13 cellular contexts compared by ENCODE assay signal in genomic region chr9:89413963-89414638, GRCh38.
DNase-seq lines count a peak whose midpoint lies in the region; ATAC-seq and TF ChIP-seq lines count a peak whose summit lies in the region.
"Had no signal": no experiment of that assay in that cellular context is flagged by ENCODE, and none has a peak within 500 bp of the region (broad histone marks: within the 10 kb centered on the region; RNA-seq: fewer than 3 reads in every experiment).

No MANE protein-coding gene starts in this region.

- H3K9me3 Mint-ChIP-seq in activated CD4-positive, alpha-beta T cell treated with anti-CD3 and anti-CD28 coated beads, Interleukin-2, amount 10 ng/mL, durations not matched to agents 7 days and 5 days = no peaks in the 10 kb centered on the region
- H3K9me3 Mint-ChIP-seq in activated naive CD8-positive, alpha-beta T cell treated with anti-CD3 and anti-CD28 coated beads, Interleukin-2, amount 50 U/mL, for 24 hours = peaks cover 10% of the 10 kb centered on the region
- H3K9me3 Mint-ChIP-seq in activated T-helper 17 cell treated with anti-CD3 and anti-CD28 coated beads, Interleukin-2, amount 50 U/mL, for 72 hours = no peaks in the 10 kb centered on the region

- no peaks in the 10 kb centered on the region for H3K27me3 Mint-ChIP-seq in activated CD4-positive, alpha-beta T cell treated with anti-CD3 and anti-CD28 coated beads, Interleukin-2, amount 10 ng/mL, durations not matched to agents 7 days and 5 days
- H3K27me3 Mint-ChIP-seq in activated naive CD8-positive, alpha-beta T cell treated with anti-CD3 and anti-CD28 coated beads, Interleukin-2, amount 50 U/mL, for 24 hours = no peaks in the 10 kb centered on the region
- no peaks in the 10 kb centered on the region for H3K27me3 Mint-ChIP-seq in activated T-helper 17 cell treated with anti-CD3 and anti-CD28 coated beads, Interleukin-2, amount 50 U/mL, for 72 hours

- no peak for TF ChIP-seq CTCF in psoas muscle (IDR thresholded peaks at IDR 0.05)

- no peaks in the 10 kb centered on the region for H3K27me3 ChIP-seq in psoas muscle (ENCODE audit: insufficient read depth in 3 of 3, low read length in 2 of 3)
- H3K27me3 ChIP-seq: ascending aorta had no signal

- no peaks in the 10 kb centered on the region for H3K36me3 ChIP-seq in psoas muscle (ENCODE audit: insufficient read depth in 1 of 2, low read depth in 1 of 2)
- H3K36me3 ChIP-seq: ascending aorta had no signal

- peak overlapping the region; percentile 77 for H3K27ac ChIP-seq in psoas muscle
- H3K27ac ChIP-seq: ascending aorta, coronary artery had no signal

- peaks cover 89% of the 10 kb centered on the region for H3K4me1 Mint-ChIP-seq in activated CD4-positive, alpha-beta T cell treated with anti-CD3 and anti-CD28 coated beads, Interleukin-2, amount 10 ng/mL, durations not matched to agents 7 days and 5 days
- peaks cover 95% of the 10 kb centered on the region for H3K4me1 Mint-ChIP-seq in activated naive CD8-positive, alpha-beta T cell treated with anti-CD3 and anti-CD28 coated beads, Interleukin-2, amount 50 U/mL, for 24 hours
- peaks cover 61% of the 10 kb centered on the region for H3K4me1 Mint-ChIP-seq in activated T-helper 17 cell treated with anti-CD3 and anti-CD28 coated beads, Interleukin-2, amount 50 U/mL, for 72 hours

- POLR2A ChIA-PET in activated CD4-positive, alpha-beta T cell treated with anti-CD3 and anti-CD28 coated beads, Interleukin-2, amount 10 ng/mL, durations not matched to agents 7 days and 5 days (lab: Charles Lee) = interaction anchor here (0.6 kb wide), 1 partner anchor 131 kb away, joined by 3 read pairs; no protein-coding TSS in a partner anchor

- no peak overlapping the region for H3K4me3 ChIP-seq in psoas muscle
- H3K4me3 ChIP-seq: ascending aorta, coronary artery had no signal

- no peak for ATAC-seq in activated naive CD8-positive, alpha-beta T cell treated with anti-CD3 and anti-CD28 coated beads, Interleukin-2, amount 50 U/mL, for 24 hours
- peak; percentile 96 to 98 (median 96) for ATAC-seq in psoas muscle
- ATAC-seq in activated T-helper 17 cell treated with anti-CD3 and anti-CD28 coated beads, Interleukin-2, amount 50 U/mL, for 72 hours (replicated peaks) = no peak
- ATAC-seq: activated CD4-positive, CD25-positive, alpha-beta regulatory T cell treated with anti-CD3 and anti-CD28 coated beads, Interleukin-2, amount 50 U/mL, for 24 hours had no signal

- H3K36me3 Mint-ChIP-seq in activated CD4-positive, alpha-beta T cell treated with anti-CD3 and anti-CD28 coated beads, Interleukin-2, amount 10 ng/mL, durations not matched to agents 7 days and 5 days (ENCODE audit: low read depth) = peaks cover 90% of the 10 kb centered on the region
- H3K36me3 Mint-ChIP-seq in activated naive CD8-positive, alpha-beta T cell treated with anti-CD3 and anti-CD28 coated beads, Interleukin-2, amount 50 U/mL, for 24 hours (ENCODE audit: low read depth) = peaks cover 76% of the 10 kb centered on the region
- H3K36me3 Mint-ChIP-seq in activated T-helper 17 cell treated with anti-CD3 and anti-CD28 coated beads, Interleukin-2, amount 50 U/mL, for 72 hours (ENCODE audit: low read depth) = peaks cover 98% of the 10 kb centered on the region

- DNase-seq in activated CD4-positive, alpha-beta T cell treated with anti-CD3 and anti-CD28 coated beads, Interleukin-2, amount 10 ng/mL, durations not matched to agents 7 days and 5 days = no peak
- DNase-seq in activated CD4-positive, alpha-beta T cell treated with anti-CD3 and anti-CD28 coated beads for 48 hours = no peak
- DNase-seq in NCI-H2196 (lab: John Stamatoyannopoulos, UW; ENCODE audit: unreplicated experiment) (peak; percentile 58), psoas muscle (peak; percentile 74 to 92), amygdala (lab: John Stamatoyannopoulos, UW) (no peak)
- DNase-seq in activated naive CD8-positive, alpha-beta T cell treated with anti-CD3 and anti-CD28 coated beads, Interleukin-2, amount 50 U/mL, for 24 hours = no peak
- no peak for DNase-seq in stimulated activated CD4-positive, alpha-beta T cell treated with anti-CD3 and anti-CD28 coated beads, Interleukin-4, amount 100 ng/mL, for 24 hours
- DNase-seq: activated T-cell treated with anti-CD3 and anti-CD28 coated beads, Interleukin-2, amount 50 U/mL, for 1 hour had no signal

- CTCF ChIA-PET in activated CD4-positive, alpha-beta T cell treated with anti-CD3 and anti-CD28 coated beads, Interleukin-2, amount 10 ng/mL, durations not matched to agents 7 days and 5 days (lab: Charles Lee) = interaction anchor here (1.1 kb wide), 1 partner anchor 16 kb away, joined by 3 read pairs; no protein-coding TSS in a partner anchor

- intact Hi-C loops in psoas muscle (cut with DNase I) = loop anchor here (10.0 kb wide), 1 partner anchor 131 kb away; no protein-coding TSS in a partner anchor

- peak overlapping the region; percentile 22 for H3K27ac Mint-ChIP-seq in activated CD4-positive, alpha-beta T cell treated with anti-CD3 and anti-CD28 coated beads, Interleukin-2, amount 10 ng/mL, durations not matched to agents 7 days and 5 days
- H3K27ac Mint-ChIP-seq in activated naive CD8-positive, alpha-beta T cell treated with anti-CD3 and anti-CD28 coated beads, Interleukin-2, amount 50 U/mL, for 24 hours = peak overlapping the region; percentile 67
- H3K27ac Mint-ChIP-seq in activated T-helper 17 cell treated with anti-CD3 and anti-CD28 coated beads, Interleukin-2, amount 50 U/mL, for 72 hours = no peak overlapping the region
- H3K27ac Mint-ChIP-seq: nephron had no signal

- 28 to 44% (median 37%) methylated on average over 4 of the region's 4 CpGs for WGBS in psoas muscle, 3 donors

- H3K9me3 ChIP-seq in psoas muscle = no peaks in the 10 kb centered on the region
- H3K9me3 ChIP-seq: ascending aorta had no signal

- H3K4me3 Mint-ChIP-seq in activated CD4-positive, alpha-beta T cell treated with anti-CD3 and anti-CD28 coated beads, Interleukin-2, amount 10 ng/mL, durations not matched to agents 7 days and 5 days = no peak overlapping the region
- H3K4me3 Mint-ChIP-seq in activated naive CD8-positive, alpha-beta T cell treated with anti-CD3 and anti-CD28 coated beads, Interleukin-2, amount 50 U/mL, for 24 hours = no peak overlapping the region
- H3K4me3 Mint-ChIP-seq in activated T-helper 17 cell treated with anti-CD3 and anti-CD28 coated beads, Interleukin-2, amount 50 U/mL, for 72 hours = no peak overlapping the region
- H3K4me3 Mint-ChIP-seq: nephron had no signal

- peaks cover 54% of the 10 kb centered on the region for H3K4me1 ChIP-seq in psoas muscle
- H3K4me1 ChIP-seq: ascending aorta had no signal

Comparison
In these comparisons a context has a peak if more than half of its experiments do, and no peak if none do; other contexts are left out.
1. DNase-seq: peak in NCI-H2196 (single experiment) and psoas muscle (2 of 2); none in activated CD4-positive, alpha-beta T cell treated with anti-CD3 and anti-CD28 coated beads, Interleukin-2, amount 10 ng/mL, durations not matched to agents 7 days and 5 days (single experiment), activated CD4-positive, alpha-beta T cell treated with anti-CD3 and anti-CD28 coated beads for 48 hours (single experiment), activated naive CD8-positive, alpha-beta T cell treated with anti-CD3 and anti-CD28 coated beads, Interleukin-2, amount 50 U/mL, for 24 hours (single experiment), stimulated activated CD4-positive, alpha-beta T cell treated with anti-CD3 and anti-CD28 coated beads, Interleukin-4, amount 100 ng/mL, for 24 hours (single experiment) and amygdala (0 of 56).
2. ATAC-seq: peak in psoas muscle (4 of 4); none in activated naive CD8-positive, alpha-beta T cell treated with anti-CD3 and anti-CD28 coated beads, Interleukin-2, amount 50 U/mL, for 24 hours (single experiment) and activated T-helper 17 cell treated with anti-CD3 and anti-CD28 coated beads, Interleukin-2, amount 50 U/mL, for 72 hours (single experiment).